In genomic region chr11:113237261-113237660, GRCh38 we compare ENCODE assay signal across 7 cellular contexts.
"Had no signal": no experiment of that assay in that cellular context is flagged by ENCODE, and none has a peak within 500 bp of the region (broad histone marks: within the 10 kb centered on the region; RNA-seq: fewer than 3 reads in every experiment).

No MANE protein-coding gene starts in this region.

- H3K27ac ChIP-seq: HL-60 had no signal

- FAIRE-seq: HepG2, HTR-8/SVneo, K562 had no signal

- H3K4me3 ChIP-seq: K562 had no signal

- ATAC-seq: HepG2, K562 had no signal

- DNase-seq: IMR-90, KBM-7, KG1 had no signal
